Comparison of ENCODE assay signal across 8 cellular contexts in genomic region chr6:109793793-109794192, GRCh38.
DNase-seq lines count a peak whose midpoint lies in the region; ATAC-seq and TF ChIP-seq lines count a peak whose summit lies in the region.

No MANE protein-coding gene starts in this region.

- DNase-seq in AG04450 (ENCODE audit: low read depth, low spot score) = peak; percentile 73
- peak; percentile 75 for DNase-seq in SW480 (ENCODE audit: low spot score)
- DNase-seq in foreskin melanocyte = peak; percentile 98
- no peak for DNase-seq in SKM-1 (lab: John Stamatoyannopoulos, UW; ENCODE audit: unreplicated experiment)
- no peak for DNase-seq in activated CD8-positive, alpha-beta memory T cell treated with anti-CD3 and anti-CD28 coated beads for 24 hours
- DNase-seq in activated CD4-positive, alpha-beta T cell treated with anti-CD3 and anti-CD28 coated beads for 1 hour = no peak

- no peaks in the 10 kb centered on the region; the same call in 1 of the 2 replicates for H3K9me3 ChIP-seq in AG04450 (ENCODE audit: control insufficient read depth, insufficient read depth, low read length)

- TF ChIP-seq CTCF in AG04450 (IDR thresholded peaks at IDR 0.05; ENCODE audit: low read depth, low read length) = no peak

- no peaks in the 10 kb centered on the region for H3K27me3 ChIP-seq in AG04450 (ENCODE audit: control insufficient read depth, insufficient read depth, low read length)

- ATAC-seq in HG03378 (IDR thresholded peaks at IDR 0.05; ENCODE audit: unreplicated experiment) = peak; percentile 40

- CTCF ChIA-PET in AG04450 (lab: Charles Lee) = interaction anchor here (1.3 kb wide), 1 partner anchor 246 kb away, joined by 4 read pairs; no protein-coding TSS in a partner anchor

- H3K4me3 ChIP-seq in AG04450 (ENCODE audit: low read depth, low read length) (no peak overlapping the region), skin epidermis (no peak overlapping the region)

- H3K27ac ChIP-seq in AG04450 (ENCODE audit: low read depth, low read length) (peak overlapping the region; percentile 42), skin epidermis (peak overlapping the region in 20 of 21 experiments; percentile 20 to 91 (median 80))

- POLR2A ChIA-PET in AG04450 (lab: Yijun Ruan, JAX) = no interaction called here

Comparison
In these comparisons a context has a peak if more than half of its experiments do, and no peak if none do; other contexts are left out.
1. DNase-seq: peak in AG04450 (single experiment), SW480 (single experiment) and foreskin melanocyte (single experiment); none in SKM-1 (single experiment), activated CD8-positive, alpha-beta memory T cell treated with anti-CD3 and anti-CD28 coated beads for 24 hours (single experiment) and activated CD4-positive, alpha-beta T cell treated with anti-CD3 and anti-CD28 coated beads for 1 hour (single experiment).